Comparison of ENCODE assay signal across 13 cellular contexts in genomic region chr6:111842891-111843290, GRCh38. TPM values are rescaled to one million over a fixed set of nuclear protein-coding genes. Genes with fewer than 3 reads are reported as not detected.
DNase-seq lines count a peak whose midpoint lies in the region; TF ChIP-seq lines count a peak whose summit lies in the region.
"Had no signal": no experiment of that assay in that cellular context is flagged by ENCODE, and none has a peak within 500 bp of the region (broad histone marks: within the 10 kb centered on the region; RNA-seq: fewer than 3 reads in every experiment).

No MANE protein-coding gene starts in this region.

- peak overlapping the region; percentile 47; the same call in 1 of the 2 replicates for H3K9ac ChIP-seq in BLaER1
- peak overlapping the region; percentile 53 for H3K9ac ChIP-seq in Loucy (ENCODE audit: low read depth, low read length, poor library complexity, severe bottlenecking)

- peaks cover 91% of the 10 kb centered on the region for H3K79me2 ChIP-seq in Loucy (ENCODE audit: insufficient read depth, low read length)

- H3K4me3 ChIP-seq in BLaER1 (no peak overlapping the region), Loucy (ENCODE audit: low read length, poor library complexity, severe bottlenecking) (peak overlapping the region; percentile 43)
- H3K4me3 ChIP-seq: coronary artery had no signal

- no peaks in the 10 kb centered on the region for H3K27me3 Mint-ChIP-seq in chondrocyte (ENCODE audit: low read depth)
- H3K27me3 Mint-ChIP-seq: T-cell had no signal

- no peaks in the 10 kb centered on the region; the same call in 1 of the 2 replicates for H3F3A ChIP-seq in Loucy (ENCODE audit: low read depth)

- H3K27me3 ChIP-seq in BLaER1 (no peaks in the 10 kb centered on the region), Loucy (ENCODE audit: insufficient read depth, low read length, poor library complexity, severe bottlenecking) (no peaks in the 10 kb centered on the region)

- H3K9me3 ChIP-seq in BLaER1 (0 out of 2 replicates have a peak, but pooled peaks cover 3% of the 10 kb centered on the region), Loucy (ENCODE audit: insufficient read depth, low read depth, low read length) (no peaks in the 10 kb centered on the region)

- H3K27ac Mint-ChIP-seq in chondrocyte (ENCODE audit: unreplicated experiment) = no peak overlapping the region
- H3K27ac Mint-ChIP-seq: T-cell had no signal

- H3K4me1 Mint-ChIP-seq in chondrocyte (ENCODE audit: low read depth) = peaks cover 8% of the 10 kb centered on the region
- H3K4me1 Mint-ChIP-seq: T-cell had no signal

- H3K36me3 ChIP-seq in BLaER1 = peaks cover 29% of the 10 kb centered on the region
- H3K36me3 ChIP-seq in Loucy (ENCODE audit: insufficient read depth, low read length) = peaks cover 11% of the 10 kb centered on the region; the same call in 1 of the 2 replicates

- H3K9me2 ChIP-seq in Loucy (replicated peaks; ENCODE audit: low read depth, low read length) = no peaks in the 10 kb centered on the region

- DNase-seq in medulla oblongata (ENCODE audit: extremely low spot score) (peak; percentile 44), inferior parietal cortex (ENCODE audit: extremely low spot score) (no peak), NCI-H187 treated with DMSO at 0.1 percent for 48 hours (lab: John Stamatoyannopoulos, UW) (no peak), chondrocyte (ENCODE audit: low spot score) (no peak)
- DNase-seq in activated CD4-positive, alpha-beta T cell treated with anti-CD3 and anti-CD28 coated beads, Interleukin-2, amount 50 U/mL, for 1 hour = no peak
- DNase-seq: AML-193, foreskin fibroblast, NCI-H187 had no signal

- H3K36me3 Mint-ChIP-seq in chondrocyte (ENCODE audit: low read depth) = peaks cover 2% of the 10 kb centered on the region

- peak overlapping the region; percentile 86 for H3K4me2 ChIP-seq in BLaER1
- peak overlapping the region; percentile 66 for H3K4me2 ChIP-seq in Loucy (ENCODE audit: low read depth, low read length, poor library complexity, severe bottlenecking)

- peaks cover 99% of the 10 kb centered on the region for H3K4me1 ChIP-seq in BLaER1
- H3K4me1 ChIP-seq in Loucy (ENCODE audit: insufficient read depth, low read length, poor library complexity, severe bottlenecking) = peaks cover 97% of the 10 kb centered on the region

- no peaks in the 10 kb centered on the region for H3K9me3 Mint-ChIP-seq in chondrocyte (ENCODE audit: low read depth)
- H3K9me3 Mint-ChIP-seq: T-cell had no signal

- H4K20me1 ChIP-seq in BLaER1 (peaks cover 57% of the 10 kb centered on the region), Loucy (ENCODE audit: insufficient read depth, low read length, poor library complexity, severe bottlenecking) (peaks cover 10% of the 10 kb centered on the region)

- H3K27ac ChIP-seq in BLaER1 (peak overlapping the region; percentile 66; the same call in 1 of the 2 replicates), cingulate gyrus (ENCODE audit: low read depth, low read length) (peak overlapping the region; percentile 34)

- H2AFZ ChIP-seq in Loucy (ENCODE audit: low read length) = no peak overlapping the region

- no peak for TF ChIP-seq CTCF in Loucy (conservative IDR thresholded peaks at IDR 0.05; ENCODE audit: low read length)
- no peak for TF ChIP-seq CTCF in chondrocyte (IDR thresholded peaks at IDR 0.05)

- no peak overlapping the region for H3K4me3 Mint-ChIP-seq in chondrocyte (ENCODE audit: unreplicated experiment)
- H3K4me3 Mint-ChIP-seq: T-cell had no signal

RNA-seq across cellular contexts. Expression of gene FYN, which starts 30.4 kb away (rescaled TPM):
- 79.1 to 111 TPM (median 109 TPM) in 3 replicates for total RNA-seq in chondrocyte
